In genomic region chr1:151888972-151889570, GRCh38 we compare ENCODE assay signal across 9 cellular contexts. TPM values are rescaled to one million over a fixed set of nuclear protein-coding genes. Genes with fewer than 3 reads are reported as not detected.
DNase-seq lines count a peak whose midpoint lies in the region; ATAC-seq, FAIRE-seq and TF ChIP-seq lines count a peak whose summit lies in the region.
"Had no signal": no experiment of that assay in that cellular context is flagged by ENCODE, and none has a peak within 500 bp of the region (broad histone marks: within the 10 kb centered on the region; RNA-seq: fewer than 3 reads in every experiment).

No MANE protein-coding gene starts in this region.

- H4K5ac ChIP-seq in H9 (ENCODE audit: insufficient read length, low read depth, low read length) = no peak overlapping the region

- H2BK12ac ChIP-seq in H9 (ENCODE audit: insufficient read length, low read depth, low read length) = no peak overlapping the region

- no peak overlapping the region for H3K14ac ChIP-seq in H9 (ENCODE audit: insufficient read depth, low read length)

- H3K4me1 ChIP-seq in H9 (ENCODE audit: insufficient read depth, low read length) (no peaks in the 10 kb centered on the region), HepG2 (ENCODE audit: insufficient read depth, low read length) (no peaks in the 10 kb centered on the region)

- H3K36me3 ChIP-seq in HepG2 (replicated peaks in 1 of 2; ENCODE audit: control insufficient read depth in 1 of 2, insufficient read depth in 2 of 2, low read length in 2 of 2) = peaks cover 6 to 12% of the 10 kb centered on the region in 2 experiments; a peak in 3 of 5 replicates

- H3K4me3 ChIP-seq in HepG2 (replicated peaks in 1 of 3; ENCODE audit: insufficient read depth in 1 of 3, low read depth in 2 of 3, low read length in 3 of 3) = no peak overlapping the region

- POLR2A ChIA-PET in HepG2 (lab: Yijun Ruan, JAX) = no interaction called here

- TF ChIP-seq CTCF in H9 (conservative IDR thresholded peaks at IDR 0.05) (peak; percentile 71), VCaP (conservative IDR thresholded peaks at IDR 0.05) (peak; percentile 80), HepG2 (CRISPR knock-in tag; IDR thresholded peaks at IDR 0.05) (peak; percentile 38)

- WGBS in H9 (ENCODE audit: extremely low coverage, insufficient read length, low lambda C conversion rate) = no CpG with 5 or more reads among the region's 2 CpGs
- 97% methylated on average over 2 of the region's 2 CpGs for WGBS in HepG2 (ENCODE audit: low lambda C conversion rate)

- H3K27me3 ChIP-seq in H9 (ENCODE audit: insufficient read depth, low read length) = no peaks in the 10 kb centered on the region
- H3K27me3 ChIP-seq in HepG2 (ENCODE audit: control insufficient read depth in 1 of 2, insufficient read depth in 2 of 2, low read length in 2 of 2) = no peaks in the 10 kb centered on the region

- TF ChIP-seq POLR2A in HepG2 (IDR thresholded peaks at IDR 0.05; ENCODE audit: insufficient read depth in 1 of 2, low read depth in 2 of 2, low read length in 2 of 2) = no peak

- H4K20me1 ChIP-seq in H9 (ENCODE audit: control insufficient read depth, insufficient read depth, insufficient read length) = no peaks in the 10 kb centered on the region
- no peaks in the 10 kb centered on the region for H4K20me1 ChIP-seq in HepG2 (ENCODE audit: insufficient read depth, low read length)

- peak; percentile 21 for DNase-seq in COR-L47 (lab: John Stamatoyannopoulos, UW)
- no peak for DNase-seq in H9
- no peak for DNase-seq in HepG2 (ENCODE audit: low spot score)
- DNase-seq in C1 segment of cervical spinal cord (lab: John Stamatoyannopoulos, UW) = no peak
- no peak for DNase-seq in caudate nucleus (lab: John Stamatoyannopoulos, UW)

- no peak overlapping the region for H2AK5ac ChIP-seq in H9 (ENCODE audit: insufficient read length, low read length)

- H3K9ac ChIP-seq in H9 (ENCODE audit: extremely low read depth, insufficient read length, low read length) = no peak overlapping the region
- H3K9ac ChIP-seq in HepG2 (ENCODE audit: insufficient read depth, low read depth, low read length) = no peak overlapping the region

- no peak for TF ChIP-seq RAD21 in HepG2 (CRISPR knock-in tag; IDR thresholded peaks at IDR 0.05)

- no peak for FAIRE-seq in HepG2 (lab: Jason Lieb, UNC)

- in situ Hi-C loops in HepG2 (cut with HindIII; ENCODE audit: extremely low pct_ligation_motif_present, low pct_unique_long_range_greater_than_20kb) = no loop called here

- no peaks in the 10 kb centered on the region for H3K4me1 Mint-ChIP-seq in H9

- H4K8ac ChIP-seq in H9 (replicated peaks; ENCODE audit: insufficient read length, low read depth, low read length) = no peak overlapping the region

- no peak overlapping the region for H3K56ac ChIP-seq in H9 (ENCODE audit: insufficient read length, low read depth, low read length)

- no peak overlapping the region for H2BK5ac ChIP-seq in H9 (ENCODE audit: insufficient read length, low read length)

- no peak overlapping the region for H3K4me2 ChIP-seq in H9 (ENCODE audit: insufficient read depth, insufficient read length, low read length)
- no peak overlapping the region for H3K4me2 ChIP-seq in HepG2 (ENCODE audit: low read depth, low read length)

- H3T11ph ChIP-seq in H9 (ENCODE audit: low read length) = no peak overlapping the region

- ATAC-seq in HepG2 (no peak), HG03439 (IDR thresholded peaks at IDR 0.05; ENCODE audit: unreplicated experiment) (no peak), GM18498 (IDR thresholded peaks at IDR 0.05; ENCODE audit: unreplicated experiment) (no peak)

- no peak overlapping the region for H3K27ac Mint-ChIP-seq in H9

- H3K4me3 Mint-ChIP-seq in H9 = no peak overlapping the region

- intact Hi-C loops in HepG2 (cut with micrococcal nuclease; ENCODE audit: unreplicated experiment) = loop anchor here (2.0 to 5.0 kb wide), 2 partner anchors 43 to 112 kb away; no protein-coding TSS in a partner anchor

- H2AFZ ChIP-seq in H9 (ENCODE audit: low read length) = no peak overlapping the region
- H2AFZ ChIP-seq in HepG2 (ENCODE audit: low read length) = no peak overlapping the region

- no peaks in the 10 kb centered on the region for H3K79me1 ChIP-seq in H9 (ENCODE audit: insufficient read depth, low read depth, low read length, poor library complexity, severe bottlenecking)

- H3K9me3 Mint-ChIP-seq in H9 = peaks cover 4 to 8% of the 10 kb centered on the region in 2 experiments; a peak in 3 of 5 replicates

- H4K91ac ChIP-seq in H9 (ENCODE audit: insufficient read length, low read depth, low read length) = no peak overlapping the region

- H2BK20ac ChIP-seq in H9 (ENCODE audit: low read depth, low read length, poor library complexity, severe bottlenecking) = no peak overlapping the region

- peaks cover 22 to 40% (median 32%) of the 10 kb centered on the region in 3 experiments for H3K36me3 Mint-ChIP-seq in H9 (ENCODE audit: insufficient read depth in 1 of 3, low read depth in 3 of 3)

- no peak overlapping the region for H3K27ac ChIP-seq in H9 (ENCODE audit: insufficient read length, low read depth, low read length)
- H3K27ac ChIP-seq in VCaP = no peak overlapping the region
- H3K27ac ChIP-seq in HepG2 (ENCODE audit: extremely low read length, insufficient read depth, low read length) = no peak overlapping the region
- no peak overlapping the region for H3K27ac ChIP-seq in caudate nucleus (ENCODE audit: low read depth, low read length)

- H3K9me3 ChIP-seq in H9 (ENCODE audit: control insufficient read depth, low read depth, low read length) (no peaks in the 10 kb centered on the region), HepG2 (ENCODE audit: low read length) (peaks cover 7% of the 10 kb centered on the region; the same call in 1 of the 2 replicates)

- no peak overlapping the region for H3K23ac ChIP-seq in H9 (ENCODE audit: insufficient read length, low read depth, low read length)

- no TSS peak for BruUV-seq in HepG2 (replicated peaks; lab: Mats Ljungman, UMichigan)

- H2BK120ac ChIP-seq in H9 (ENCODE audit: low read depth, low read length, poor library complexity, severe bottlenecking) = no peak overlapping the region

- H3K18ac ChIP-seq in H9 (ENCODE audit: insufficient read length, low read depth, low read length) = no peak overlapping the region

- H3K79me2 ChIP-seq in H9 (ENCODE audit: insufficient read depth, low read length) (no peaks in the 10 kb centered on the region), HepG2 (ENCODE audit: insufficient read depth, low read length) (no peaks in the 10 kb centered on the region)

- H3K27me3 Mint-ChIP-seq in H9 (ENCODE audit: low read depth) = no peaks in the 10 kb centered on the region

- no peak overlapping the region for H3K4ac ChIP-seq in H9 (ENCODE audit: low read depth, low read length)

- no peaks in the 10 kb centered on the region for H3K23me2 ChIP-seq in H9 (ENCODE audit: insufficient read length, low read depth, low read length, poor library complexity, severe bottlenecking)

- no peak overlapping the region for H2BK15ac ChIP-seq in H9 (ENCODE audit: low read depth, low read length)

- CTCF ChIA-PET in HepG2 (lab: Yijun Ruan, JAX; ENCODE audit: low intra/inter-chr PET ratio, low total read pairs) = interaction anchor here (0.8 kb wide), 1 partner anchor 113 kb away, joined by 3 read pairs; no protein-coding TSS in a partner anchor

- TF ChIP-seq EP300 in HepG2 (IDR thresholded peaks at IDR 0.05; ENCODE audit: low read depth in 2 of 2, low read length in 2 of 2) (no peak), HepG2 (CRISPR knock-in tag; IDR thresholded peaks at IDR 0.05; ENCODE audit: borderline replicate concordance) (no peak)

RNA-seq across cellular contexts. Expression of gene THEM4, which starts 20.2 kb away (rescaled TPM):
- total RNA-seq in H9 (2021) (8.8 and 10.5 TPM in 2 replicates), HepG2 (2016; rRNA removed; fragmentation: Illumina TruSeq; extraction: Trizol) (10.9 and 12.8 TPM in 2 replicates)
- 11.8 and 13.1 TPM in 2 replicates for total RNA-seq in HepG2 (2016; cell fraction: cytosol; rRNA removed; fragmentation: Illumina TruSeq; extraction: Trizol; ENCODE audit: low read depth)
- total RNA-seq in HepG2 (2016; cell fraction: insoluble cytoplasmic fraction; rRNA removed; fragmentation: Illumina TruSeq; extraction: Trizol) = 10.3 and 12.6 TPM in 2 replicates
- 18.4 TPM in 2 replicates for total RNA-seq in HepG2 (2016; cell fraction: membrane; rRNA removed; fragmentation: Illumina TruSeq; extraction: Trizol)
- 4.8 and 7.4 TPM in 2 replicates for total RNA-seq in HepG2 (2016; cell fraction: nucleus; rRNA removed; fragmentation: Illumina TruSeq; extraction: Trizol)
- 11.2 and 13.9 TPM in 2 replicates for polyA plus RNA-seq in HepG2 (2011; rRNA removed)
- 6.1 and 9.4 TPM in 2 replicates for polyA plus RNA-seq in HepG2 (2011; cell fraction: cytosol; rRNA removed)
- polyA plus RNA-seq in HepG2 (2011; cell fraction: nucleus; rRNA removed) = 5.0 and 8.6 TPM in 2 replicates
- 7.4 and 9.5 TPM in 2 replicates for polyA plus RNA-seq in HepG2 (2012)
- polyA plus RNA-seq in HepG2 (2016; cell fraction: cytosol; fragmentation: Illumina TruSeq; extraction: Trizol; ENCODE audit: low read depth) = 17.6 and 24.8 TPM in 2 replicates
- 15.4 and 16.4 TPM in 2 replicates for polyA plus RNA-seq in HepG2 (2016; cell fraction: insoluble cytoplasmic fraction; fragmentation: Illumina TruSeq; extraction: Trizol; ENCODE audit: low read depth)
- 18.9 and 19.1 TPM in 2 replicates for polyA plus RNA-seq in HepG2 (2016; cell fraction: membrane; fragmentation: Illumina TruSeq; extraction: Trizol; ENCODE audit: low read depth)
- 14.0 and 15.0 TPM in 2 replicates for polyA plus RNA-seq in HepG2 (2016; cell fraction: nucleus; fragmentation: Illumina TruSeq; extraction: Trizol; ENCODE audit: insufficient read depth, low read depth)
- polyA minus RNA-seq in HepG2 (2011; rRNA and poly(A)+ RNA removed; ENCODE audit: low replicate concordance) = 4.5 and 24.8 TPM in 2 replicates
- polyA minus RNA-seq in HepG2 (2011; cell fraction: cytosol; rRNA and poly(A)+ RNA removed) = 3.4 and 4.2 TPM in 2 replicates
- 11.7 and 12.8 TPM in 2 replicates for polyA minus RNA-seq in HepG2 (2011; cell fraction: nucleus; rRNA and poly(A)+ RNA removed)

RNA-seq across cellular contexts. Expression of gene THEM5, which starts 35.6 kb away (rescaled TPM):
- total RNA-seq in H9 (2021) = not detected in 2 replicates
- not detected in 2 replicates for total RNA-seq in HepG2 (2016; rRNA removed; fragmentation: Illumina TruSeq; extraction: Trizol)
- not detected in 2 replicates for total RNA-seq in HepG2 (2016; cell fraction: cytosol; rRNA removed; fragmentation: Illumina TruSeq; extraction: Trizol; ENCODE audit: low read depth)
- total RNA-seq in HepG2 (2016; cell fraction: insoluble cytoplasmic fraction; rRNA removed; fragmentation: Illumina TruSeq; extraction: Trizol) = not detected in 2 replicates
- total RNA-seq in HepG2 (2016; cell fraction: membrane; rRNA removed; fragmentation: Illumina TruSeq; extraction: Trizol) = not detected in 2 replicates
- total RNA-seq in HepG2 (2016; cell fraction: nucleus; rRNA removed; fragmentation: Illumina TruSeq; extraction: Trizol) = not detected in 2 replicates
- not detected in 2 replicates for polyA plus RNA-seq in HepG2 (2011; rRNA removed)
- not detected in 2 replicates for polyA plus RNA-seq in HepG2 (2011; cell fraction: cytosol; rRNA removed)
- not detected in 2 replicates for polyA plus RNA-seq in HepG2 (2011; cell fraction: nucleus; rRNA removed)
- polyA plus RNA-seq in HepG2 (2012) = not detected in 2 replicates
- polyA plus RNA-seq in HepG2 (2016; cell fraction: cytosol; fragmentation: Illumina TruSeq; extraction: Trizol; ENCODE audit: low read depth) = not detected in 2 replicates
- not detected in 2 replicates for polyA plus RNA-seq in HepG2 (2016; cell fraction: insoluble cytoplasmic fraction; fragmentation: Illumina TruSeq; extraction: Trizol; ENCODE audit: low read depth)
- polyA plus RNA-seq in HepG2 (2016; cell fraction: membrane; fragmentation: Illumina TruSeq; extraction: Trizol; ENCODE audit: low read depth) = not detected in 2 replicates
- polyA plus RNA-seq in HepG2 (2016; cell fraction: nucleus; fragmentation: Illumina TruSeq; extraction: Trizol; ENCODE audit: insufficient read depth, low read depth) = not detected in 2 replicates
- 6.5 TPM in 1 of 2 replicates, not detected in the other for polyA minus RNA-seq in HepG2 (2011; rRNA and poly(A)+ RNA removed; ENCODE audit: low replicate concordance)
- not detected in 2 replicates for polyA minus RNA-seq in HepG2 (2011; cell fraction: cytosol; rRNA and poly(A)+ RNA removed)
- not detected in 2 replicates for polyA minus RNA-seq in HepG2 (2011; cell fraction: nucleus; rRNA and poly(A)+ RNA removed)
- total RNA-seq: activated CD8-positive, alpha-beta memory T cell treated with anti-CD3 and anti-CD28 coated beads for 36 hours had no signal

RNA-seq across cellular contexts. Expression of gene C2CD4D, which starts 49.5 kb away (rescaled TPM):
- total RNA-seq in H9 (2021) (0.79 and 0.86 TPM in 2 replicates), HepG2 (2016; rRNA removed; fragmentation: Illumina TruSeq; extraction: Trizol) (not detected in 2 replicates)
- total RNA-seq in HepG2 (2016; cell fraction: cytosol; rRNA removed; fragmentation: Illumina TruSeq; extraction: Trizol; ENCODE audit: low read depth) = not detected in 2 replicates
- total RNA-seq in HepG2 (2016; cell fraction: insoluble cytoplasmic fraction; rRNA removed; fragmentation: Illumina TruSeq; extraction: Trizol) = not detected in 2 replicates
- not detected in 2 replicates for total RNA-seq in HepG2 (2016; cell fraction: membrane; rRNA removed; fragmentation: Illumina TruSeq; extraction: Trizol)
- not detected in 2 replicates for total RNA-seq in HepG2 (2016; cell fraction: nucleus; rRNA removed; fragmentation: Illumina TruSeq; extraction: Trizol)
- not detected in 2 replicates for polyA plus RNA-seq in HepG2 (2011; rRNA removed)
- not detected in 2 replicates for polyA plus RNA-seq in HepG2 (2011; cell fraction: cytosol; rRNA removed)
- polyA plus RNA-seq in HepG2 (2011; cell fraction: nucleus; rRNA removed) = not detected in 2 replicates
- polyA plus RNA-seq in HepG2 (2012) = not detected in 2 replicates
- polyA plus RNA-seq in HepG2 (2016; cell fraction: cytosol; fragmentation: Illumina TruSeq; extraction: Trizol; ENCODE audit: low read depth) = not detected in 2 replicates
- polyA plus RNA-seq in HepG2 (2016; cell fraction: insoluble cytoplasmic fraction; fragmentation: Illumina TruSeq; extraction: Trizol; ENCODE audit: low read depth) = not detected in 2 replicates
- polyA plus RNA-seq in HepG2 (2016; cell fraction: membrane; fragmentation: Illumina TruSeq; extraction: Trizol; ENCODE audit: low read depth) = not detected in 2 replicates
- polyA plus RNA-seq in HepG2 (2016; cell fraction: nucleus; fragmentation: Illumina TruSeq; extraction: Trizol; ENCODE audit: insufficient read depth, low read depth) = not detected in 2 replicates
- not detected in 2 replicates for polyA minus RNA-seq in HepG2 (2011; rRNA and poly(A)+ RNA removed; ENCODE audit: low replicate concordance)
- polyA minus RNA-seq in HepG2 (2011; cell fraction: cytosol; rRNA and poly(A)+ RNA removed) = not detected in 2 replicates
- polyA minus RNA-seq in HepG2 (2011; cell fraction: nucleus; rRNA and poly(A)+ RNA removed) = not detected in 2 replicates

RNA-seq across cellular contexts. Expression of gene RORC, which starts 57.5 kb away (rescaled TPM):
- total RNA-seq in H9 (2021) (0.46 and 0.52 TPM in 2 replicates), HepG2 (2016; rRNA removed; fragmentation: Illumina TruSeq; extraction: Trizol) (2.5 TPM in 2 replicates)
- total RNA-seq in HepG2 (2016; cell fraction: cytosol; rRNA removed; fragmentation: Illumina TruSeq; extraction: Trizol; ENCODE audit: low read depth) = 1.5 and 1.9 TPM in 2 replicates
- 2.3 and 2.6 TPM in 2 replicates for total RNA-seq in HepG2 (2016; cell fraction: insoluble cytoplasmic fraction; rRNA removed; fragmentation: Illumina TruSeq; extraction: Trizol)
- 2.3 and 2.5 TPM in 2 replicates for total RNA-seq in HepG2 (2016; cell fraction: membrane; rRNA removed; fragmentation: Illumina TruSeq; extraction: Trizol)
- total RNA-seq in HepG2 (2016; cell fraction: nucleus; rRNA removed; fragmentation: Illumina TruSeq; extraction: Trizol) = 2.4 and 2.5 TPM in 2 replicates
- 6.5 and 9.3 TPM in 2 replicates for polyA plus RNA-seq in HepG2 (2011; rRNA removed)
- polyA plus RNA-seq in HepG2 (2011; cell fraction: cytosol; rRNA removed) = 5.3 and 5.6 TPM in 2 replicates
- polyA plus RNA-seq in HepG2 (2011; cell fraction: nucleus; rRNA removed) = 13.5 and 16.6 TPM in 2 replicates
- 4.0 and 4.5 TPM in 2 replicates for polyA plus RNA-seq in HepG2 (2012)
- polyA plus RNA-seq in HepG2 (2016; cell fraction: cytosol; fragmentation: Illumina TruSeq; extraction: Trizol; ENCODE audit: low read depth) = 2.0 and 2.1 TPM in 2 replicates
- 2.1 and 2.2 TPM in 2 replicates for polyA plus RNA-seq in HepG2 (2016; cell fraction: insoluble cytoplasmic fraction; fragmentation: Illumina TruSeq; extraction: Trizol; ENCODE audit: low read depth)
- 2.2 and 2.4 TPM in 2 replicates for polyA plus RNA-seq in HepG2 (2016; cell fraction: membrane; fragmentation: Illumina TruSeq; extraction: Trizol; ENCODE audit: low read depth)
- polyA plus RNA-seq in HepG2 (2016; cell fraction: nucleus; fragmentation: Illumina TruSeq; extraction: Trizol; ENCODE audit: insufficient read depth, low read depth) = 3.5 and 4.2 TPM in 2 replicates
- 11.4 and 22.2 TPM in 2 replicates for polyA minus RNA-seq in HepG2 (2011; rRNA and poly(A)+ RNA removed; ENCODE audit: low replicate concordance)
- 3.3 and 4.8 TPM in 2 replicates for polyA minus RNA-seq in HepG2 (2011; cell fraction: cytosol; rRNA and poly(A)+ RNA removed)
- polyA minus RNA-seq in HepG2 (2011; cell fraction: nucleus; rRNA and poly(A)+ RNA removed) = 8.2 and 9.8 TPM in 2 replicates
